Comparison of ENCODE assay signal across 40 cellular contexts in genomic region chr16:1808691-1809090, GRCh38. TPM values are rescaled to one million over a fixed set of nuclear protein-coding genes. Genes with fewer than 3 reads are reported as not detected.
"Had no signal": no experiment of that assay in that cellular context is flagged by ENCODE, and none has a peak within 500 bp of the region (broad histone marks: within the 10 kb centered on the region; RNA-seq: fewer than 3 reads in every experiment).

No MANE protein-coding gene starts in this region.

- H3K27me3 ChIP-seq: adrenal gland, body of pancreas, brain microvascular endothelial cell, breast epithelium had no signal

- H3K27ac ChIP-seq: adrenal gland, body of pancreas, brain microvascular endothelial cell, breast epithelium, WERI-Rb-1 had no signal

- H3K4me1 ChIP-seq: adrenal gland had no signal

- H3K4me3 ChIP-seq: adrenal gland, body of pancreas, breast epithelium had no signal

- H3K9me3 Mint-ChIP-seq: activated CD8-positive, alpha-beta T cell treated with anti-CD3 and anti-CD28 coated beads for 36 hours; activated naive CD4-positive, alpha-beta T cell treated with anti-CD3 and anti-CD28 coated beads for 36 hours; activated naive CD4-positive, alpha-beta T cell treated with anti-CD3 and anti-CD28 coated beads, Interleukin-2, amount 50 U/mL, for 72 hours; activated naive CD8-positive, alpha-beta T cell treated with anti-CD3 and anti-CD28 coated beads for 36 hours; activated T-cell treated with anti-CD3 and anti-CD28 coated beads, Interleukin-2, amount 50 U/mL, for 4 hours; activated T-cell treated with anti-CD3 and anti-CD28 coated beads, Interleukin-2, amount 50 U/mL, for 72 hours; activated T-helper 1 cell treated with anti-CD3 and anti-CD28 coated beads, Interleukin-12 subunit alpha, Interleukin-12 subunit beta, Interleukin-2, Interleukin-4 antibody, amounts not matched to agents 30 ng/mL and 10 ng/mL and 1 ng/mL, durations not matched to agents 14 hours and 24 hours and 36 hours; activated T-helper 17 cell treated with anti-CD3 and anti-CD28 coated beads, Interleukin-2, amount 50 U/mL, for 72 hours; T-helper 1 cell treated with Interleukin-12 subunit alpha and Interleukin-12 subunit beta and Interleukin-4 antibody, amounts not matched to agents 30 μg/mL and 1 μg/mL, for 36 hours; T-helper 2 cell treated with Interferon-gamma antibody and Interleukin-4, amounts not matched to agents 5 μg/mL and 100 μg/mL, for 36 hours had no signal

- H3K27ac Mint-ChIP-seq: activated CD4-positive, alpha-beta memory T cell treated with anti-CD3 and anti-CD28 coated beads for 36 hours; activated CD4-positive, alpha-beta T cell treated with anti-CD3 and anti-CD28 coated beads for 36 hours; activated CD8-positive, alpha-beta T cell treated with anti-CD3 and anti-CD28 coated beads for 36 hours; activated naive CD4-positive, alpha-beta T cell treated with anti-CD3 and anti-CD28 coated beads for 36 hours; activated naive CD4-positive, alpha-beta T cell treated with anti-CD3 and anti-CD28 coated beads, Interleukin-2, amount 50 U/mL, for 72 hours; activated naive CD8-positive, alpha-beta T cell treated with anti-CD3 and anti-CD28 coated beads for 36 hours; activated T-cell treated with anti-CD3 and anti-CD28 coated beads, Interleukin-2, amount 50 U/mL, for 72 hours; activated T-helper 1 cell treated with anti-CD3 and anti-CD28 coated beads, Interleukin-12 subunit alpha, Interleukin-12 subunit beta, Interleukin-2, Interleukin-4 antibody, amounts not matched to agents 30 ng/mL and 10 ng/mL and 1 ng/mL, durations not matched to agents 14 hours and 24 hours and 36 hours; activated T-helper 17 cell treated with anti-CD3 and anti-CD28 coated beads, Interleukin-2, amount 50 U/mL, for 72 hours; T-helper 1 cell treated with Interleukin-12 subunit alpha and Interleukin-12 subunit beta and Interleukin-4 antibody, amounts not matched to agents 30 μg/mL and 1 μg/mL, for 36 hours; T-helper 2 cell treated with Interferon-gamma antibody and Interleukin-4, amounts not matched to agents 5 μg/mL and 100 μg/mL, for 36 hours; WTC11 had no signal

- H3K36me3 ChIP-seq: breast epithelium had no signal

- H3K4me3 Mint-ChIP-seq: activated CD4-positive, alpha-beta memory T cell treated with anti-CD3 and anti-CD28 coated beads for 36 hours; activated CD4-positive, alpha-beta T cell treated with anti-CD3 and anti-CD28 coated beads for 36 hours; activated CD8-positive, alpha-beta T cell treated with anti-CD3 and anti-CD28 coated beads for 36 hours; activated naive CD4-positive, alpha-beta T cell treated with anti-CD3 and anti-CD28 coated beads for 36 hours; activated naive CD8-positive, alpha-beta T cell treated with anti-CD3 and anti-CD28 coated beads for 36 hours; activated T-cell treated with anti-CD3 and anti-CD28 coated beads, Interleukin-2, amount 50 U/mL, for 4 hours; activated T-cell treated with anti-CD3 and anti-CD28 coated beads, Interleukin-2, amount 50 U/mL, for 72 hours; activated T-helper 1 cell treated with anti-CD3 and anti-CD28 coated beads, Interleukin-12 subunit alpha, Interleukin-12 subunit beta, Interleukin-2, Interleukin-4 antibody, amounts not matched to agents 30 ng/mL and 10 ng/mL and 1 ng/mL, durations not matched to agents 14 hours and 24 hours and 36 hours; activated T-helper 17 cell treated with anti-CD3 and anti-CD28 coated beads, Interleukin-2, amount 50 U/mL, for 72 hours; T-helper 1 cell treated with Interleukin-12 subunit alpha and Interleukin-12 subunit beta and Interleukin-4 antibody, amounts not matched to agents 30 μg/mL and 1 μg/mL, for 36 hours; T-helper 2 cell treated with Interferon-gamma antibody and Interleukin-4, amounts not matched to agents 5 μg/mL and 100 μg/mL, for 36 hours; WTC11 had no signal

- H3K27me3 Mint-ChIP-seq: activated CD4-positive, alpha-beta memory T cell treated with anti-CD3 and anti-CD28 coated beads for 36 hours; activated CD4-positive, alpha-beta T cell treated with anti-CD3 and anti-CD28 coated beads for 36 hours; activated CD8-positive, alpha-beta T cell treated with anti-CD3 and anti-CD28 coated beads for 36 hours; activated naive CD8-positive, alpha-beta T cell treated with anti-CD3 and anti-CD28 coated beads for 36 hours; activated T-helper 17 cell treated with anti-CD3 and anti-CD28 coated beads, Interleukin-2, amount 50 U/mL, for 72 hours had no signal

- ATAC-seq: activated CD4-positive, alpha-beta T cell treated with anti-CD3 and anti-CD28 coated beads for 36 hours; activated CD4-positive, CD25-positive, alpha-beta regulatory T cell treated with anti-CD3 and anti-CD28 coated beads, Interleukin-2, amount 50 U/mL, for 24 hours; activated CD8-positive, alpha-beta T cell treated with anti-CD3 and anti-CD28 coated beads for 36 hours; activated naive CD4-positive, alpha-beta T cell treated with anti-CD3 and anti-CD28 coated beads, Interleukin-2, amount 50 U/mL, for 72 hours; activated T-cell treated with anti-CD3 and anti-CD28 coated beads, Interleukin-2, amount 50 U/mL, for 4 hours; activated T-cell treated with anti-CD3 and anti-CD28 coated beads, Interleukin-2, amount 50 U/mL, for 72 hours; activated T-helper 17 cell treated with anti-CD3 and anti-CD28 coated beads, Interleukin-2, amount 50 U/mL, for 72 hours; body of pancreas had no signal

- H3K9me3 ChIP-seq: adrenal gland, body of pancreas, breast epithelium had no signal

- H3K4me1 Mint-ChIP-seq: WTC11 had no signal

- DNase-seq: activated CD4-positive, alpha-beta memory T cell treated with anti-CD3 and anti-CD28 coated beads for 36 hours; activated CD4-positive, alpha-beta T cell treated with anti-CD3 and anti-CD28 coated beads for 1 hour; activated CD4-positive, alpha-beta T cell treated with anti-CD3 and anti-CD28 coated beads for 36 hours; activated CD4-positive, alpha-beta T cell treated with anti-CD3 and anti-CD28 coated beads for 48 hours; activated CD4-positive, alpha-beta T cell treated with anti-CD3 and anti-CD28 coated beads, Interleukin-2, amount 50 U/mL, for 1 hour; activated CD4-positive, alpha-beta T cell treated with anti-CD3 and anti-CD28 coated beads, Interleukin-2, amount 50 U/mL, for 4 hours; activated CD4-positive, CD25-positive, alpha-beta regulatory T cell; activated CD8-positive, alpha-beta memory T cell treated with anti-CD3 and anti-CD28 coated beads, Interleukin-2, amount 50 U/mL, for 4 hours; activated CD8-positive, alpha-beta T cell treated with anti-CD3 and anti-CD28 coated beads for 36 hours; activated effector memory CD4-positive, alpha-beta T cell treated with anti-CD3 and anti-CD28 coated beads, Interleukin-2, amount 50 U/mL, for 16 hours; activated gamma-delta T cell treated with Interleukin-2 at 50 U/mL for 16 hours; activated naive CD4-positive, alpha-beta T cell; activated naive CD4-positive, alpha-beta T cell treated with anti-CD3 and anti-CD28 coated beads for 36 hours; activated naive CD4-positive, alpha-beta T cell treated with anti-CD3 and anti-CD28 coated beads, Interleukin-2, amount 50 U/mL, for 16 hours; activated naive CD8-positive, alpha-beta T cell treated with anti-CD3 and anti-CD28 coated beads for 36 hours; activated T-cell treated with anti-CD3 and anti-CD28 coated beads for 4 hours; activated T-cell treated with anti-CD3 and anti-CD28 coated beads, Interleukin-2, amount 50 U/mL, for 1 hour; activated T-cell treated with anti-CD3 and anti-CD28 coated beads, Interleukin-2, amount 50 U/mL, for 4 hours; activated T-cell treated with anti-CD3 and anti-CD28 coated beads, Interleukin-2, amount 50 U/mL, for 72 hours; adrenal gland; amniotic stem cell; aorta; body of pancreas; brain microvascular endothelial cell; central memory CD4-positive, alpha-beta T cell; SW 1271; T-helper 1 cell; T-helper 2 cell; T-helper 9 cell; WERI-Rb-1 had no signal

RNA-seq across cellular contexts. Expression of gene IGFALS, which starts 15.2 kb away (rescaled TPM):
- total RNA-seq: activated CD4-positive, alpha-beta memory T cell treated with anti-CD3 and anti-CD28 coated beads for 36 hours; activated CD4-positive, alpha-beta T cell treated with anti-CD3 and anti-CD28 coated beads for 36 hours; activated CD8-positive, alpha-beta memory T cell treated with anti-CD3 and anti-CD28 coated beads for 36 hours; activated CD8-positive, alpha-beta T cell treated with anti-CD3 and anti-CD28 coated beads for 36 hours; activated naive CD4-positive, alpha-beta T cell treated with anti-CD3 and anti-CD28 coated beads for 36 hours; activated naive CD4-positive, alpha-beta T cell treated with anti-CD3 and anti-CD28 coated beads, Interleukin-2, amount 50 U/mL, for 72 hours; activated naive CD8-positive, alpha-beta T cell treated with anti-CD3 and anti-CD28 coated beads for 36 hours; activated T-helper 1 cell treated with anti-CD3 and anti-CD28 coated beads, Interleukin-12 subunit alpha, Interleukin-12 subunit beta, Interleukin-2, Interleukin-4 antibody, amounts not matched to agents 30 ng/mL and 10 ng/mL and 1 ng/mL, durations not matched to agents 14 hours and 24 hours and 36 hours; aorta; astrocyte; WTC11 had no signal
